2 cellular contexts compared by ENCODE assay signal in the genomic region with DNA sequence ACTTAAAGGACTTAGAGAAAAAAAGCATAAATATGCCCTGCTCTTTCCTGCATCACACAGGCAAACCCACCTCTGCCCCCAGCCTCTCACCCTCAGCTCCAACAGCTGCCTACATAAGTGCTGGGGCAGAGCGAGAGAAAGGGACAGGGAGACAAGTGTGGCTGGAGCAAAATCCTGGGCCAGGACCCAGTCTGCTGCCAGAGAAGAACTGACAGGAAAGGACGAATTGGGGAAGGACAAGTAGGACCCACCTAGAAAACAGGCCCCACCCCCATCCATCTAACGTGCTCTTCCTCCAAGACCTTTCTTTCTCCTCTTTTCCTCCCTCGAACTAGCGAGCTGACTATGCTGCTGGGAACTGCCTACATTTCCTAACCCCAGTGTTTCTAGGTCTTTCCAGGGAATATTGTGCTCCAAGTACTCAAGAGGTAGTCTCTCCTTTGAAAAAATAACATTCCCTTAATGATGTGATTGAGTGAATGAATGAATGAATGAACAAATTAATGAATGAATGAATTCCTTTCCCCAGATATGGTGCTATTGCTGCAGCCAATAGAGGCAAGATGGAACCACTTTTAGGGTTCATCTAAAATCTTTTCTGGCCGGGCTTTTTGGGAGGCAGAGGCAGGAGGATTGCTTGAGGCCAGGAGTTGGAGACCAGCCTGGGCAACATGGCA.
TF ChIP-seq lines count a peak whose summit lies in the region.

No MANE protein-coding gene starts in this region.

TF ChIP-seq in HEK293, 187 proteins besides CTCF, POLR2A, EP300 and RAD21:
- TF ChIP-seq ZNF24 (tag by site-specific recombination; IDR thresholded peaks at IDR 0.05) = peak; percentile 95
- no peak for TF ChIP-seq ZNF10 (tag by site-specific recombination; IDR thresholded peaks at IDR 0.05)

TF ChIP-seq in H1, 55 proteins besides CTCF, POLR2A, EP300 and RAD21:
- TF ChIP-seq MAFK (IDR thresholded peaks at IDR 0.05; ENCODE audit: low read depth, low read length) (no peak), KDM4A (IDR thresholded peaks at IDR 0.05; ENCODE audit: low read depth, low read length, severe bottlenecking) (no peak), SP2 (IDR thresholded peaks at IDR 0.05; ENCODE audit: low read length) (no peak), RBBP5 (IDR thresholded peaks at IDR 0.05; ENCODE audit: borderline replicate concordance, low read depth, low read length) (no peak), HDAC6 (IDR thresholded peaks at IDR 0.05; ENCODE audit: low read depth, low read length) (no peak), NANOG (IDR thresholded peaks at IDR 0.05; ENCODE audit: insufficient read depth, low read depth, low read length, poor library complexity, severe bottlenecking) (no peak), SP1 (IDR thresholded peaks at IDR 0.05; ENCODE audit: low read depth, low read length) (peak; percentile 83), PHF8 (conservative IDR thresholded peaks at IDR 0.05; ENCODE audit: low read depth, low read length) (no peak), EZH2 (IDR thresholded peaks at IDR 0.05; ENCODE audit: low read depth, low read length, severe bottlenecking) (no peak)
